ENCODE assay signal across 13 cellular contexts in the genomic region with DNA sequence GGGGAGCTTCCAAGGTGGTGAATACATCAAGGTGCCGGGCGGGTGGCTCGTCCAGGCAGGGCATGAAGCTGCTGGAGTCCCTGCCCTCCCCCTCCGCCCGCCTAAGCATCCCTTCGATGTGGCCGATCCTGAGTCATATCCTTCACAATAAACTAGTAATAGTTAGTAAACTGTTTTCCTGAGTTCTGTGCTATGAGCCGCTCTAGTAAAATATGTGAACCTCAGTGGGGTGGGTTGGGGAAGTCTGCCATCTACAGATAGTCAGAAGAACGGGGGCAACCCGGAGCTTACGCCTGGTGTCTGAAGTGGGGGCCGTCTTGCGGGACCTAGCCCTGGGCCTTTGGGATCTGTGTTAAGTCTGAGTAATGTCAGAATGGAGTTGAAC. TPM values are rescaled to one million over a fixed set of nuclear protein-coding genes. Genes with fewer than 3 reads are reported as not detected.
DNase-seq lines count a peak whose midpoint lies in the region; ATAC-seq and TF ChIP-seq lines count a peak whose summit lies in the region.
"Had no signal": no experiment of that assay in that cellular context is flagged by ENCODE, and none has a peak within 500 bp of the region (broad histone marks: within the 10 kb centered on the region; RNA-seq: fewer than 3 reads in every experiment).

No MANE protein-coding gene starts in this region.

- TF ChIP-seq CTCF in brain microvascular endothelial cell (IDR thresholded peaks at IDR 0.05; ENCODE audit: low read depth, low read length, missing control alignments), result peak; percentile 71

- ATAC-seq in HG03039 (IDR thresholded peaks at IDR 0.05; ENCODE audit: unreplicated experiment) (no peak), HG03378 (IDR thresholded peaks at IDR 0.05; ENCODE audit: unreplicated experiment) (no peak)
- no peak for ATAC-seq in stimulated activated memory B cell treated with anti-CD40 and anti-IgM and Interleukin-4, amounts not matched to agents 10 μg/mL and 1 μg/mL and 100 μg/mL, for 72 hours

- H3K4me3 Mint-ChIP-seq in activated CD4-positive, alpha-beta memory T cell treated with anti-CD3 and anti-CD28 coated beads for 36 hours, result no peak overlapping the region
- no peak overlapping the region for H3K4me3 Mint-ChIP-seq in stimulated activated memory B cell treated with anti-CD40 and anti-IgM and Interleukin-4, amounts not matched to agents 10 μg/mL and 1 μg/mL and 100 μg/mL, for 72 hours
- H3K4me3 Mint-ChIP-seq: T-helper 1 cell treated with Interleukin-12 subunit alpha and Interleukin-12 subunit beta and Interleukin-4 antibody, amounts not matched to agents 30 μg/mL and 1 μg/mL, for 36 hours had no signal

- no peak overlapping the region for H3K4me3 ChIP-seq in brain microvascular endothelial cell (ENCODE audit: low read depth, low read length)
- H3K4me3 ChIP-seq: gastroesophageal sphincter, psoas muscle had no signal

- peaks cover 6% of the 10 kb centered on the region for H3K4me1 Mint-ChIP-seq in activated CD4-positive, alpha-beta memory T cell treated with anti-CD3 and anti-CD28 coated beads for 36 hours (ENCODE audit: low read depth)
- H3K4me1 Mint-ChIP-seq in stimulated activated memory B cell treated with anti-CD40 and anti-IgM and Interleukin-4, amounts not matched to agents 10 μg/mL and 1 μg/mL and 100 μg/mL, for 72 hours, result peaks cover 51% of the 10 kb centered on the region

- DNase-seq in A172 (ENCODE audit: low spot score) (peak; percentile 95), HK-2 (ENCODE audit: unreplicated experiment) (peak; percentile 72), brain microvascular endothelial cell (peak; percentile 63), kidney glomerular epithelial cell (lab: John Stamatoyannopoulos, UW) (peak; percentile 90)
- no peak for DNase-seq in activated CD4-positive, alpha-beta memory T cell treated with anti-CD3 and anti-CD28 coated beads for 36 hours
- DNase-seq: activated gamma-delta T cell treated with Interleukin-2 at 50 U/mL for 16 hours, NCI-H1436 treated with DMSO at 0.1 percent for 48 hours had no signal

- CTCF ChIA-PET in activated CD4-positive, alpha-beta memory T cell treated with anti-CD3 and anti-CD28 coated beads for 36 hours (lab: Charles Lee), result no interaction called here

- H3K36me3 Mint-ChIP-seq in activated CD4-positive, alpha-beta memory T cell treated with anti-CD3 and anti-CD28 coated beads for 36 hours, result no peaks in the 10 kb centered on the region
- no peaks in the 10 kb centered on the region for H3K36me3 Mint-ChIP-seq in stimulated activated memory B cell treated with anti-CD40 and anti-IgM and Interleukin-4, amounts not matched to agents 10 μg/mL and 1 μg/mL and 100 μg/mL, for 72 hours

- intact Hi-C loops in activated CD4-positive, alpha-beta memory T cell treated with anti-CD3 and anti-CD28 coated beads for 36 hours (cut with micrococcal nuclease), result no loop called here

- POLR2A ChIA-PET in activated CD4-positive, alpha-beta memory T cell treated with anti-CD3 and anti-CD28 coated beads for 36 hours (lab: Charles Lee), result no interaction called here

- in situ Hi-C loops in brain microvascular endothelial cell (cut with HindIII; ENCODE audit: low pct_ligation_motif_present, low sequenced_read_pairs), result no loop called here

- H3K27me3 Mint-ChIP-seq in activated CD4-positive, alpha-beta memory T cell treated with anti-CD3 and anti-CD28 coated beads for 36 hours, result peaks cover 3% of the 10 kb centered on the region
- no peaks in the 10 kb centered on the region for H3K27me3 Mint-ChIP-seq in stimulated activated memory B cell treated with anti-CD40 and anti-IgM and Interleukin-4, amounts not matched to agents 10 μg/mL and 1 μg/mL and 100 μg/mL, for 72 hours

- H3K27ac Mint-ChIP-seq in activated CD4-positive, alpha-beta memory T cell treated with anti-CD3 and anti-CD28 coated beads for 36 hours, result no peak overlapping the region
- no peak overlapping the region for H3K27ac Mint-ChIP-seq in stimulated activated memory B cell treated with anti-CD40 and anti-IgM and Interleukin-4, amounts not matched to agents 10 μg/mL and 1 μg/mL and 100 μg/mL, for 72 hours
- H3K27ac Mint-ChIP-seq: T-helper 1 cell treated with Interleukin-12 subunit alpha and Interleukin-12 subunit beta and Interleukin-4 antibody, amounts not matched to agents 30 μg/mL and 1 μg/mL, for 36 hours had no signal

- H3K27ac ChIP-seq in brain microvascular endothelial cell, result peak overlapping the region; percentile 80
- H3K27ac ChIP-seq: psoas muscle had no signal

- H3K9me3 Mint-ChIP-seq in activated CD4-positive, alpha-beta memory T cell treated with anti-CD3 and anti-CD28 coated beads for 36 hours, result no peaks in the 10 kb centered on the region
- no peaks in the 10 kb centered on the region for H3K9me3 Mint-ChIP-seq in stimulated activated memory B cell treated with anti-CD40 and anti-IgM and Interleukin-4, amounts not matched to agents 10 μg/mL and 1 μg/mL and 100 μg/mL, for 72 hours
- H3K9me3 Mint-ChIP-seq: T-helper 1 cell treated with Interleukin-12 subunit alpha and Interleukin-12 subunit beta and Interleukin-4 antibody, amounts not matched to agents 30 μg/mL and 1 μg/mL, for 36 hours had no signal

- H3K27me3 ChIP-seq in brain microvascular endothelial cell (replicated peaks), result no peaks in the 10 kb centered on the region
- H3K27me3 ChIP-seq: gastroesophageal sphincter had no signal

- no peaks in the 10 kb centered on the region for H3K36me3 ChIP-seq in brain microvascular endothelial cell (replicated peaks)
- H3K36me3 ChIP-seq: gastroesophageal sphincter had no signal

RNA-seq across cellular contexts. Expression of a gene that starts 21.6 kb away (rescaled TPM):
- total RNA-seq in A172 (2014; rRNA removed; shearing (Covaris generic)), result 19.7 and 31.4 TPM in 2 replicates
- 1 to 10 TPM; 3.8 to 7.5 TPM for total RNA-seq in activated CD4-positive, alpha-beta memory T cell treated with anti-CD3 and anti-CD28 coated beads for 36 hours

RNA-seq across cellular contexts. Expression of a gene that starts 53.0 kb away (rescaled TPM):
- total RNA-seq in A172 (2014; rRNA removed; shearing (Covaris generic)), result 5.2 and 8.3 TPM in 2 replicates
- total RNA-seq in activated CD4-positive, alpha-beta memory T cell treated with anti-CD3 and anti-CD28 coated beads for 36 hours, result 1 to 10 TPM; 8.5 to 9.9 TPM
